In genomic region chr5:143717400-143717799, GRCh38 we compare ENCODE assay signal across 19 cellular contexts.
A peak's percentile ranks its signal among the peaks of the same experiment; 100 is the strongest.
DNase-seq lines count a peak whose midpoint lies in the region; FAIRE-seq and TF ChIP-seq lines count a peak whose summit lies in the region.
"Had no signal": no experiment of that assay in that cellular context is flagged by ENCODE, and none has a peak within 500 bp of the region (broad histone marks: within the 10 kb centered on the region; RNA-seq: fewer than 3 reads in every experiment).

No MANE protein-coding gene starts in this region.

- FAIRE-seq in astrocyte (lab: Jason Lieb, UNC): peak; percentile 80
- FAIRE-seq: D721Med, GM12878, GM19239, islet of Langerhans had no signal

- no peak overlapping the region for H3K4me3 ChIP-seq in breast epithelium
- no peak overlapping the region for H3K4me3 ChIP-seq in astrocyte (ENCODE audit: insufficient read depth, low read depth, low read length)
- H3K4me3 ChIP-seq in left ventricle myocardium inferior: no peak overlapping the region
- no peak overlapping the region for H3K4me3 ChIP-seq in Peyer's patch
- H3K4me3 ChIP-seq: ascending aorta, GM12878, sigmoid colon had no signal

- H3K36me3 ChIP-seq in breast epithelium: no peaks in the 10 kb centered on the region
- H3K36me3 ChIP-seq in astrocyte (ENCODE audit: insufficient read depth, low read length): no peaks in the 10 kb centered on the region
- H3K36me3 ChIP-seq in left ventricle myocardium inferior: no peaks in the 10 kb centered on the region
- no peaks in the 10 kb centered on the region for H3K36me3 ChIP-seq in Peyer's patch
- H3K36me3 ChIP-seq: ascending aorta, sigmoid colon had no signal

- no peak for TF ChIP-seq CTCF in MCF 10A (IDR thresholded peaks at IDR 0.05; ENCODE audit: unreplicated experiment)
- no peak for TF ChIP-seq CTCF in breast epithelium (IDR thresholded peaks at IDR 0.05)
- peak; percentile 27 for TF ChIP-seq CTCF in astrocyte (IDR thresholded peaks at IDR 0.05; ENCODE audit: insufficient read depth, low read depth, low read length)
- peak; percentile 44 for TF ChIP-seq CTCF in left ventricle myocardium inferior (IDR thresholded peaks at IDR 0.05; ENCODE audit: borderline replicate concordance)
- TF ChIP-seq CTCF in type B pancreatic cell (conservative IDR thresholded peaks at IDR 0.05): peak; percentile 46
- TF ChIP-seq CTCF in Peyer's patch (IDR thresholded peaks at IDR 0.05): no peak

- H3K4me3 Mint-ChIP-seq in MCF 10A (ENCODE audit: unreplicated experiment): no peak overlapping the region
- no peak overlapping the region for H3K4me3 Mint-ChIP-seq in astrocyte (ENCODE audit: unreplicated experiment)
- no peak overlapping the region for H3K4me3 Mint-ChIP-seq in type B pancreatic cell
- H3K4me3 Mint-ChIP-seq: activated T-cell treated with anti-CD3 and anti-CD28 coated beads, Interleukin-2, amount 50 U/mL, for 72 hours; naive B cell had no signal

- BruUV-seq in MCF 10A (replicated peaks; lab: Mats Ljungman, UMichigan): no TSS peak

- no peaks in the 10 kb centered on the region for H3K27me3 Mint-ChIP-seq in MCF 10A (ENCODE audit: insufficient read depth, unreplicated experiment)
- H3K27me3 Mint-ChIP-seq in astrocyte (ENCODE audit: low read depth, unreplicated experiment): no peaks in the 10 kb centered on the region
- peaks cover 4% of the 10 kb centered on the region for H3K27me3 Mint-ChIP-seq in type B pancreatic cell
- H3K27me3 Mint-ChIP-seq: naive B cell had no signal

- TF ChIP-seq POLR2A in breast epithelium (IDR thresholded peaks at IDR 0.05): no peak
- TF ChIP-seq POLR2A in Peyer's patch (IDR thresholded peaks at IDR 0.05): no peak

- H3K27me3 ChIP-seq in breast epithelium (no peaks in the 10 kb centered on the region), astrocyte (ENCODE audit: insufficient read depth, low read length) (no peaks in the 10 kb centered on the region), left ventricle myocardium inferior (ENCODE audit: low read depth) (no peaks in the 10 kb centered on the region), Peyer's patch (no peaks in the 10 kb centered on the region)
- H3K27me3 ChIP-seq: ascending aorta, sigmoid colon had no signal

- H3K4me1 Mint-ChIP-seq in MCF 10A (ENCODE audit: insufficient read depth, unreplicated experiment): peaks cover 14% of the 10 kb centered on the region
- peaks cover 9% of the 10 kb centered on the region for H3K4me1 Mint-ChIP-seq in astrocyte (ENCODE audit: low read depth, unreplicated experiment)
- peaks cover 33% of the 10 kb centered on the region for H3K4me1 Mint-ChIP-seq in type B pancreatic cell (ENCODE audit: unreplicated experiment)

- H3K36me3 Mint-ChIP-seq in MCF 10A (ENCODE audit: insufficient read depth, unreplicated experiment) (no peaks in the 10 kb centered on the region), astrocyte (ENCODE audit: low read depth, unreplicated experiment) (no peaks in the 10 kb centered on the region), type B pancreatic cell (no peaks in the 10 kb centered on the region)
- H3K36me3 Mint-ChIP-seq: naive B cell had no signal

- H3K79me2 ChIP-seq in astrocyte (ENCODE audit: insufficient read depth, low read length): no peaks in the 10 kb centered on the region

- H3K4me1 ChIP-seq in breast epithelium (no peaks in the 10 kb centered on the region), astrocyte (ENCODE audit: insufficient read depth, low read length) (no peaks in the 10 kb centered on the region), left ventricle myocardium inferior (peaks cover 44% of the 10 kb centered on the region), Peyer's patch (no peaks in the 10 kb centered on the region)
- H3K4me1 ChIP-seq: ascending aorta had no signal

- no peak overlapping the region for H3K27ac ChIP-seq in breast epithelium
- H3K27ac ChIP-seq in astrocyte (ENCODE audit: low read depth, low read length): no peak overlapping the region
- H3K27ac ChIP-seq in left ventricle myocardium inferior (replicated peaks): peak overlapping the region; percentile 66
- H3K27ac ChIP-seq in Peyer's patch: no peak overlapping the region
- H3K27ac ChIP-seq: 22Rv1, ascending aorta, sigmoid colon had no signal

- H2AFZ ChIP-seq in astrocyte (ENCODE audit: low read depth, low read length): no peak overlapping the region

- no peaks in the 10 kb centered on the region for H4K20me1 ChIP-seq in astrocyte (ENCODE audit: insufficient read depth, low read length)

- POLR2A ChIA-PET in MCF 10A (lab: Yijun Ruan, JAX): no interaction called here

- CTCF ChIA-PET in MCF 10A (lab: Yijun Ruan, JAX): no interaction called here

- H3K9me3 ChIP-seq in breast epithelium (no peaks in the 10 kb centered on the region), astrocyte (ENCODE audit: insufficient read depth, low read depth, low read length) (no peaks in the 10 kb centered on the region), left ventricle myocardium inferior (replicated peaks) (peaks cover 4% of the 10 kb centered on the region), Peyer's patch (no peaks in the 10 kb centered on the region)
- H3K9me3 ChIP-seq: ascending aorta, sigmoid colon had no signal

- H3K9me3 Mint-ChIP-seq in MCF 10A (ENCODE audit: unreplicated experiment) (no peaks in the 10 kb centered on the region), astrocyte (ENCODE audit: unreplicated experiment) (no peaks in the 10 kb centered on the region), type B pancreatic cell (no peaks in the 10 kb centered on the region)

- peak; percentile 9 for DNase-seq in MCF 10A (ENCODE audit: unreplicated experiment)
- DNase-seq in breast epithelium (ENCODE audit: low spot score in 2 of 2): no peak
- peak; percentile 91 for DNase-seq in astrocyte (ENCODE audit: low read depth)
- no peak for DNase-seq in left ventricle myocardium inferior
- DNase-seq in type B pancreatic cell (ENCODE audit: extremely low spot score, unreplicated experiment): no peak
- no peak for DNase-seq in NCI-H2081 treated with DMSO at 0.1 percent for 48 hours (lab: John Stamatoyannopoulos, UW)
- DNase-seq in NCI-H2081 (lab: John Stamatoyannopoulos, UW): no peak
- DNase-seq in Peyer's patch: no peak
- DNase-seq: activated CD4-positive, alpha-beta T cell treated with anti-CD3 and anti-CD28 coated beads for 1 hour; activated T-cell treated with anti-CD3 and anti-CD28 coated beads, Interleukin-2, amount 50 U/mL, for 72 hours; naive B cell; NCI-H1436 treated with DMSO at 0.1 percent for 48 hours; sigmoid colon had no signal

- no peak overlapping the region for H3K9ac ChIP-seq in astrocyte (ENCODE audit: low read length)

- intact Hi-C loops in MCF 10A (cut with micrococcal nuclease): no loop called here
- intact Hi-C loops in breast epithelium (cut with DNase I; ENCODE audit: low total_unique reads): loop anchor here (1.0 kb wide), 1 partner anchor 8 kb away; no protein-coding TSS in a partner anchor
- intact Hi-C loops in left ventricle myocardium inferior (cut with micrococcal nuclease): no loop called here

- no peak overlapping the region for H3K4me2 ChIP-seq in astrocyte (ENCODE audit: low read length)

- H3K27ac Mint-ChIP-seq in MCF 10A (ENCODE audit: low read depth, unreplicated experiment) (no peak overlapping the region), astrocyte (ENCODE audit: unreplicated experiment) (peak overlapping the region; percentile 16), type B pancreatic cell (no peak overlapping the region)
- H3K27ac Mint-ChIP-seq: activated T-cell treated with anti-CD3 and anti-CD28 coated beads, Interleukin-2, amount 50 U/mL, for 72 hours; naive B cell had no signal

Comparison
In these comparisons a context has a peak if more than half of its experiments do, and no peak if none do; other contexts are left out.
1. DNase-seq: peak in MCF 10A (single experiment) and astrocyte (single experiment); none in breast epithelium (0 of 2), left ventricle myocardium inferior (single experiment), type B pancreatic cell (single experiment), NCI-H2081 treated with DMSO at 0.1 percent for 48 hours (single experiment), NCI-H2081 (0 of 2) and Peyer's patch (0 of 3).
2. CTCF ChIP-seq: peak in astrocyte (single experiment), left ventricle myocardium inferior (single experiment) and type B pancreatic cell (single experiment); none in MCF 10A (single experiment), breast epithelium (0 of 3) and Peyer's patch (0 of 6).